ENCODE assay signal across 14 cellular contexts in genomic region chr17:59356543-59357218, GRCh38. TPM values are rescaled to one million over a fixed set of nuclear protein-coding genes. Genes with fewer than 3 reads are reported as not detected.
DNase-seq lines count a peak whose midpoint lies in the region; TF ChIP-seq lines count a peak whose summit lies in the region.
"Had no signal": no experiment of that assay in that cellular context is flagged by ENCODE, and none has a peak within 500 bp of the region (broad histone marks: within the 10 kb centered on the region; RNA-seq: fewer than 3 reads in every experiment).

No MANE protein-coding gene starts in this region.

- POLR2A ChIA-PET in HEK293 (lab: Yijun Ruan, JAX) = no interaction called here

- CTCF ChIA-PET in HEK293 (lab: Yijun Ruan, JAX) = interaction anchor here (0.8 to 2.7 kb wide), 5 partner anchors 9 to 85 kb away, joined by 3 to 12 read pairs (median 6); no protein-coding TSS in a partner anchor

- peaks cover 28% of the 10 kb centered on the region for H3K4me1 ChIP-seq in HEK293 (ENCODE audit: control insufficient read depth, insufficient read depth, low read length)
- peaks cover 0 to 53% of the 10 kb centered on the region in 2 donors for H3K4me1 ChIP-seq in muscle layer of duodenum (ENCODE audit: control insufficient read depth in 1 of 2, insufficient read depth in 2 of 2, low read length in 2 of 2)
- H3K4me1 ChIP-seq in stomach smooth muscle (ENCODE audit: control insufficient read depth, insufficient read depth, low read length) = peaks cover 60% of the 10 kb centered on the region

- H3K27me3 ChIP-seq in muscle layer of duodenum (ENCODE audit: low read depth, low read length) (no peaks in the 10 kb centered on the region), stomach smooth muscle (ENCODE audit: control insufficient read depth in 1 of 2, insufficient read depth in 2 of 2, low read length in 2 of 2) (no peaks in the 10 kb centered on the region)
- H3K27me3 ChIP-seq: ovary had no signal

- H3K9me3 ChIP-seq in HEK293 (ENCODE audit: control insufficient read depth, insufficient read depth, low read depth, low read length) = no peaks in the 10 kb centered on the region
- no peaks in the 10 kb centered on the region for H3K9me3 ChIP-seq in muscle layer of duodenum (ENCODE audit: control insufficient read depth in 1 of 2, low read length in 2 of 2)
- H3K9me3 ChIP-seq in stomach smooth muscle (ENCODE audit: control insufficient read depth in 2 of 2, low read length in 2 of 2) = no peaks in the 10 kb centered on the region
- H3K9me3 ChIP-seq: ovary had no signal

- no peak for TF ChIP-seq CTCF in HEK293 (tag by site-specific recombination; IDR thresholded peaks at IDR 0.05)

- H3K27ac ChIP-seq in HEK293 (ENCODE audit: extremely low read depth, low read depth, low read length) = no peak overlapping the region
- H3K27ac ChIP-seq in angular gyrus (ENCODE audit: low read depth, low read length) = peak overlapping the region; percentile 85
- H3K27ac ChIP-seq in muscle layer of duodenum (ENCODE audit: low read length) = peak overlapping the region; percentile 68
- peak overlapping the region; percentile 46 for H3K27ac ChIP-seq in stomach smooth muscle (ENCODE audit: low read length)
- H3K27ac ChIP-seq: ovary, SK-N-MC had no signal

- H3K4me3 ChIP-seq in HEK293 (ENCODE audit: low read depth, low read length) (no peak overlapping the region), muscle layer of duodenum (ENCODE audit: low read depth in 1 of 2, low read length in 2 of 2) (no peak overlapping the region), stomach smooth muscle (ENCODE audit: low read length in 2 of 2) (no peak overlapping the region)
- H3K4me3 ChIP-seq: ovary, SK-N-MC had no signal

- no peak overlapping the region for H3K9ac ChIP-seq in stomach smooth muscle (ENCODE audit: low read length in 2 of 2)

- H3K36me3 ChIP-seq in HEK293 (ENCODE audit: control insufficient read depth in 2 of 2, insufficient read depth in 1 of 2, low read length in 2 of 2) (no peaks in the 10 kb centered on the region; a peak in 1 of 3 replicates), muscle layer of duodenum (ENCODE audit: control insufficient read depth in 1 of 2, insufficient read depth in 2 of 2, low read length in 2 of 2) (peaks cover 6 to 14% of the 10 kb centered on the region in 2 donors), stomach smooth muscle (ENCODE audit: control insufficient read depth in 2 of 2, insufficient read depth in 2 of 2, low read length in 2 of 2) (peaks cover 0 to 9% of the 10 kb centered on the region in 2 donors)
- H3K36me3 ChIP-seq: ovary had no signal

- DNase-seq in NCI-H146 (lab: John Stamatoyannopoulos, UW) (no peak), H4 (ENCODE audit: low spot score) (no peak), cerebellar cortex (ENCODE audit: low spot score) (no peak), kidney glomerular epithelial cell (lab: John Stamatoyannopoulos, UW) (no peak)
- DNase-seq: activated naive CD8-positive, alpha-beta T cell treated with anti-CD3 and anti-CD28 coated beads for 36 hours; dermis blood vessel endothelial cell; NCI-H1048; ovary; stimulated activated CD8-positive, alpha-beta memory T cell treated with anti-CD3 and anti-CD28 coated beads, Interleukin-4, amount 100 ng/mL, for 48 hours had no signal

TF ChIP-seq in HEK293, 187 proteins besides CTCF, POLR2A, EP300 and RAD21:
- no peak for TF ChIP-seq ZNF184 (tag by site-specific recombination; IDR thresholded peaks at IDR 0.05)
- TF ChIP-seq ZNF600 (tag by site-specific recombination; IDR thresholded peaks at IDR 0.05) = no peak
- peak; percentile 52 for TF ChIP-seq SETDB1 (IDR thresholded peaks at IDR 0.05; ENCODE audit: insufficient read length, low read length)
- no peak for TF ChIP-seq ZNF211 (tag by site-specific recombination; IDR thresholded peaks at IDR 0.05; ENCODE audit: low read depth)
- no peak for TF ChIP-seq YY1 (tag by site-specific recombination; IDR thresholded peaks at IDR 0.05)
- no peak for TF ChIP-seq ZNF548 (tag by site-specific recombination; IDR thresholded peaks at IDR 0.05)
- 0 out of 2 replicates have a peak, but pooled peaks have one; percentile 49 for TF ChIP-seq ZFHX2 (tag by site-specific recombination; conservative IDR thresholded peaks at IDR 0.05)
- no peak for TF ChIP-seq GLIS2 (tag by site-specific recombination; IDR thresholded peaks at IDR 0.05)

RNA-seq across cellular contexts. Expression of gene YPEL2, which starts 25.2 kb away (rescaled TPM):
- total RNA-seq in H4 (2014; rRNA removed; shearing (Covaris generic)) = 0.86 and 1.9 TPM in 2 replicates
